ENCODE assay signal across 17 cellular contexts in genomic region chr9:121189006-121189405, GRCh38. TPM values are rescaled to one million over a fixed set of nuclear protein-coding genes. Genes with fewer than 3 reads are reported as not detected.
DNase-seq lines count a peak whose midpoint lies in the region; ATAC-seq lines count a peak whose summit lies in the region.
"Had no signal": no experiment of that assay in that cellular context is flagged by ENCODE, and none has a peak within 500 bp of the region (broad histone marks: within the 10 kb centered on the region; RNA-seq: fewer than 3 reads in every experiment).

No MANE protein-coding gene starts in this region.

- ATAC-seq in activated T-cell treated with anti-CD3 and anti-CD28 coated beads, Interleukin-2, amount 50 U/mL, for 72 hours (replicated peaks in 1 of 2) = no peak
- no peak for ATAC-seq in activated T-cell treated with anti-CD3 and anti-CD28 coated beads, Interleukin-2, amount 50 U/mL, for 4 hours
- no peak for ATAC-seq in naive thymus-derived CD4-positive, alpha-beta T cell
- no peak for ATAC-seq in GM19452 (IDR thresholded peaks at IDR 0.05; ENCODE audit: unreplicated experiment)
- ATAC-seq: HepG2 had no signal

- peaks cover 85% of the 10 kb centered on the region for H3K4me1 Mint-ChIP-seq in activated T-cell treated with anti-CD3 and anti-CD28 coated beads, Interleukin-2, amount 50 U/mL, for 72 hours (ENCODE audit: low read depth)
- H3K4me1 Mint-ChIP-seq in activated T-cell treated with anti-CD3 and anti-CD28 coated beads, Interleukin-2, amount 50 U/mL, for 4 hours (ENCODE audit: low read depth) = peaks cover 81% of the 10 kb centered on the region
- H3K4me1 Mint-ChIP-seq in CD8-positive, alpha-beta memory T cell = peaks cover 82 to 94% (median 93%) of the 10 kb centered on the region in 3 donors
- peaks cover 78% of the 10 kb centered on the region for H3K4me1 Mint-ChIP-seq in activated naive CD8-positive, alpha-beta T cell treated with anti-CD3 and anti-CD28 coated beads for 36 hours
- peaks cover 40 to 93% (median 89%) of the 10 kb centered on the region in 7 donors for H3K4me1 Mint-ChIP-seq in naive thymus-derived CD4-positive, alpha-beta T cell

- CTCF ChIA-PET in CD8-positive, alpha-beta memory T cell (lab: Charles Lee) = interaction anchor here (1.3 to 1.8 kb wide), 3 partner anchors 11 to 127 kb away, joined by 3 to 8 read pairs (median 4); no protein-coding TSS in a partner anchor
- CTCF ChIA-PET in naive thymus-derived CD4-positive, alpha-beta T cell (lab: Charles Lee) = interaction anchor here (1.0 kb wide), 1 partner anchor 53 kb away, joined by 3 read pairs; no protein-coding TSS in a partner anchor

- intact Hi-C loops in naive thymus-derived CD4-positive, alpha-beta T cell (cut with micrococcal nuclease) = loop anchor here in 1 of 2 donors (1.0 kb wide), 1 partner anchor 8 kb away; no protein-coding TSS in a partner anchor

- no peak overlapping the region for H3K27ac ChIP-seq in CD8-positive, alpha-beta memory T cell (ENCODE audit: low read depth, low read length)
- H3K27ac ChIP-seq in naive thymus-derived CD4-positive, alpha-beta T cell (ENCODE audit: low read depth, low read length) = peak overlapping the region; percentile 48
- H3K27ac ChIP-seq: KMS-11, PC-9 had no signal

- no peaks in the 10 kb centered on the region for H3K9me3 ChIP-seq in CD8-positive, alpha-beta memory T cell (ENCODE audit: low read length)
- no peaks in the 10 kb centered on the region for H3K9me3 ChIP-seq in naive thymus-derived CD4-positive, alpha-beta T cell (ENCODE audit: control insufficient read depth in 2 of 3, low read length in 3 of 3)
- H3K9me3 ChIP-seq: MG63 had no signal

- H3K4me3 Mint-ChIP-seq in activated T-cell treated with anti-CD3 and anti-CD28 coated beads, Interleukin-2, amount 50 U/mL, for 72 hours = no peak overlapping the region
- H3K4me3 Mint-ChIP-seq in activated T-cell treated with anti-CD3 and anti-CD28 coated beads, Interleukin-2, amount 50 U/mL, for 4 hours = no peak overlapping the region
- H3K4me3 Mint-ChIP-seq in CD8-positive, alpha-beta memory T cell = peak overlapping the region in 1 of 7 donors; percentile 8
- no peak overlapping the region for H3K4me3 Mint-ChIP-seq in activated naive CD8-positive, alpha-beta T cell treated with anti-CD3 and anti-CD28 coated beads for 36 hours
- no peak overlapping the region for H3K4me3 Mint-ChIP-seq in naive thymus-derived CD4-positive, alpha-beta T cell
- H3K4me3 Mint-ChIP-seq: H9 had no signal

- POLR2A ChIA-PET in CD8-positive, alpha-beta memory T cell (lab: Charles Lee) = no interaction called here
- POLR2A ChIA-PET in naive thymus-derived CD4-positive, alpha-beta T cell (lab: Charles Lee) = interaction anchor here (6.5 kb wide), 1 partner anchor 11 kb away, joined by 45 read pairs; the partner anchor contains the start of gene RAB14

- H3K36me3 Mint-ChIP-seq in activated T-cell treated with anti-CD3 and anti-CD28 coated beads, Interleukin-2, amount 50 U/mL, for 72 hours (ENCODE audit: insufficient read depth in 2 of 2) = peaks cover 0 to 4% of the 10 kb centered on the region in 2 donors
- peaks cover 27% of the 10 kb centered on the region for H3K36me3 Mint-ChIP-seq in activated T-cell treated with anti-CD3 and anti-CD28 coated beads, Interleukin-2, amount 50 U/mL, for 4 hours (ENCODE audit: insufficient read depth)
- peaks cover 0 to 48% (median 7%) of the 10 kb centered on the region in 3 donors for H3K36me3 Mint-ChIP-seq in CD8-positive, alpha-beta memory T cell
- H3K36me3 Mint-ChIP-seq in activated naive CD8-positive, alpha-beta T cell treated with anti-CD3 and anti-CD28 coated beads for 36 hours = peaks cover 37% of the 10 kb centered on the region
- H3K36me3 Mint-ChIP-seq in naive thymus-derived CD4-positive, alpha-beta T cell = peaks cover 0 to 18% (median 13%) of the 10 kb centered on the region in 5 donors

- H3K27ac Mint-ChIP-seq in activated T-cell treated with anti-CD3 and anti-CD28 coated beads, Interleukin-2, amount 50 U/mL, for 72 hours = peak overlapping the region; percentile 87
- peak overlapping the region in 6 of 8 donors; percentile 47 to 72 (median 58) for H3K27ac Mint-ChIP-seq in CD8-positive, alpha-beta memory T cell
- peak overlapping the region; percentile 34 for H3K27ac Mint-ChIP-seq in activated naive CD8-positive, alpha-beta T cell treated with anti-CD3 and anti-CD28 coated beads for 36 hours
- peak overlapping the region in 8 of 9 donors; percentile 1 to 78 (median 58) for H3K27ac Mint-ChIP-seq in naive thymus-derived CD4-positive, alpha-beta T cell
- H3K27ac Mint-ChIP-seq: H9 had no signal

- no peaks in the 10 kb centered on the region for H3K27me3 ChIP-seq in CD8-positive, alpha-beta memory T cell (ENCODE audit: insufficient read depth, low read length, poor library complexity, severe bottlenecking)
- H3K27me3 ChIP-seq in naive thymus-derived CD4-positive, alpha-beta T cell (ENCODE audit: control insufficient read depth in 2 of 2, insufficient read depth in 2 of 2, low read length in 2 of 2) = no peaks in the 10 kb centered on the region
- H3K27me3 ChIP-seq: MG63 had no signal

- peaks cover 4% of the 10 kb centered on the region for H3K36me3 ChIP-seq in CD8-positive, alpha-beta memory T cell (ENCODE audit: insufficient read depth, low read length)
- peaks cover 3 to 13% (median 11%) of the 10 kb centered on the region in 3 experiments for H3K36me3 ChIP-seq in naive thymus-derived CD4-positive, alpha-beta T cell (ENCODE audit: control insufficient read depth in 2 of 3, insufficient read depth in 3 of 3, low read length in 3 of 3)

- peaks cover 73% of the 10 kb centered on the region for H3K4me1 ChIP-seq in CD8-positive, alpha-beta memory T cell (ENCODE audit: insufficient read depth, low read length)
- H3K4me1 ChIP-seq in naive thymus-derived CD4-positive, alpha-beta T cell (ENCODE audit: control insufficient read depth in 2 of 2, insufficient read depth in 2 of 2, low read length in 2 of 2) = peaks cover 27 to 30% of the 10 kb centered on the region in 2 donors

- no peak for DNase-seq in activated T-cell treated with anti-CD3 and anti-CD28 coated beads, Interleukin-2, amount 50 U/mL, for 72 hours
- no peak for DNase-seq in activated T-cell treated with anti-CD3 and anti-CD28 coated beads, Interleukin-2, amount 50 U/mL, for 4 hours
- no peak for DNase-seq in CD8-positive, alpha-beta memory T cell
- DNase-seq in activated naive CD8-positive, alpha-beta T cell treated with anti-CD3 and anti-CD28 coated beads for 36 hours = no peak
- no peak for DNase-seq in naive thymus-derived CD4-positive, alpha-beta T cell
- no peak for DNase-seq in DMS 273 treated with DMSO at 0.1 percent for 48 hours (lab: John Stamatoyannopoulos, UW)
- DNase-seq in effector CD4-positive, alpha-beta T cell = no peak
- DNase-seq: AML-193, H9, MG63, NCI-H1092 treated with DMSO at 0.1 percent for 48 hours, NCI-H1694 treated with DMSO at 0.1 percent for 48 hours, NCI-H69, PC-9 had no signal

- no peak overlapping the region for H3K4me3 ChIP-seq in CD8-positive, alpha-beta memory T cell (ENCODE audit: low read length)
- no peak overlapping the region for H3K4me3 ChIP-seq in naive thymus-derived CD4-positive, alpha-beta T cell (ENCODE audit: low read length)
- H3K4me3 ChIP-seq: MG63, PC-9 had no signal

- no peaks in the 10 kb centered on the region for H3K9me3 Mint-ChIP-seq in activated T-cell treated with anti-CD3 and anti-CD28 coated beads, Interleukin-2, amount 50 U/mL, for 72 hours
- H3K9me3 Mint-ChIP-seq in activated T-cell treated with anti-CD3 and anti-CD28 coated beads, Interleukin-2, amount 50 U/mL, for 4 hours = no peaks in the 10 kb centered on the region
- no peaks in the 10 kb centered on the region for H3K9me3 Mint-ChIP-seq in CD8-positive, alpha-beta memory T cell
- no peaks in the 10 kb centered on the region for H3K9me3 Mint-ChIP-seq in activated naive CD8-positive, alpha-beta T cell treated with anti-CD3 and anti-CD28 coated beads for 36 hours
- H3K9me3 Mint-ChIP-seq in naive thymus-derived CD4-positive, alpha-beta T cell = no peaks in the 10 kb centered on the region
- H3K9me3 Mint-ChIP-seq: H9 had no signal

- no peaks in the 10 kb centered on the region for H3K27me3 Mint-ChIP-seq in activated T-cell treated with anti-CD3 and anti-CD28 coated beads, Interleukin-2, amount 50 U/mL, for 72 hours (ENCODE audit: low read depth)
- no peaks in the 10 kb centered on the region for H3K27me3 Mint-ChIP-seq in activated T-cell treated with anti-CD3 and anti-CD28 coated beads, Interleukin-2, amount 50 U/mL, for 4 hours (ENCODE audit: low read depth)
- H3K27me3 Mint-ChIP-seq in CD8-positive, alpha-beta memory T cell = no peaks in the 10 kb centered on the region
- no peaks in the 10 kb centered on the region for H3K27me3 Mint-ChIP-seq in activated naive CD8-positive, alpha-beta T cell treated with anti-CD3 and anti-CD28 coated beads for 36 hours
- no peaks in the 10 kb centered on the region for H3K27me3 Mint-ChIP-seq in naive thymus-derived CD4-positive, alpha-beta T cell

RNA-seq across cellular contexts. Expression of gene RAB14, which starts 12.7 kb away (rescaled TPM):
- 10 to 100 TPM; 56.2 to 63.7 TPM for total RNA-seq in activated T-cell treated with anti-CD3 and anti-CD28 coated beads, Interleukin-2, amount 50 U/mL, for 72 hours
- total RNA-seq in activated T-cell treated with anti-CD3 and anti-CD28 coated beads, Interleukin-2, amount 50 U/mL, for 4 hours = 10 to 100 TPM; 53.9 to 60.5 (median 59.6) TPM
- total RNA-seq in CD8-positive, alpha-beta memory T cell = 10 to 100 TPM; 81.7 to 85.4 TPM
- 51.0 TPM for polyA plus RNA-seq in CD8-positive, alpha-beta memory T cell
- 10 to 100 TPM; 58.4 to 61.0 TPM for total RNA-seq in activated naive CD8-positive, alpha-beta T cell treated with anti-CD3 and anti-CD28 coated beads for 36 hours
- 10 to 100 TPM; 43.9 to 66.5 (median 60.7) TPM for total RNA-seq in naive thymus-derived CD4-positive, alpha-beta T cell
- polyA plus RNA-seq in naive thymus-derived CD4-positive, alpha-beta T cell = 10 to 100 TPM; 30.5 to 38.7 TPM

Comparison
In these comparisons a context has a peak if more than half of its experiments do, and no peak if none do; other contexts are left out.
1. H3K27ac Mint-ChIP-seq: peak in every context shown above with its lines; median percentile 87 in activated T-cell treated with anti-CD3 and anti-CD28 coated beads, Interleukin-2, amount 50 U/mL, for 72 hours; 58 in CD8-positive, alpha-beta memory T cell; 58 in naive thymus-derived CD4-positive, alpha-beta T cell; 34 in activated naive CD8-positive, alpha-beta T cell treated with anti-CD3 and anti-CD28 coated beads for 36 hours.